12 cellular contexts compared by ENCODE assay signal in genomic region chr12:6779667-6780459, GRCh38. TPM values are rescaled to one million over a fixed set of nuclear protein-coding genes. Genes with fewer than 3 reads are reported as not detected.
A peak's percentile ranks its signal among the peaks of the same experiment; 100 is the strongest.
DNase-seq lines count a peak whose midpoint lies in the region; ATAC-seq and TF ChIP-seq lines count a peak whose summit lies in the region.
"Had no signal": no experiment of that assay in that cellular context is flagged by ENCODE, and none has a peak within 500 bp of the region (broad histone marks: within the 10 kb centered on the region; RNA-seq: fewer than 3 reads in every experiment).

No MANE protein-coding gene starts in this region.

- peak overlapping the region; percentile 39 for H3K27ac ChIP-seq in hepatocyte
- H3K27ac ChIP-seq: brain microvascular endothelial cell had no signal

- no peak overlapping the region for H3K4me3 ChIP-seq in hepatocyte
- H3K4me3 ChIP-seq: ovary had no signal

- H3K79me2 ChIP-seq in hepatocyte, result no peaks in the 10 kb centered on the region

- H3K4me2 ChIP-seq in hepatocyte, result peak overlapping the region; percentile 89

- no peaks in the 10 kb centered on the region for H3K36me3 Mint-ChIP-seq in activated naive CD4-positive, alpha-beta T cell treated with anti-CD3 and anti-CD28 coated beads, Interleukin-2, amount 10 ng/mL, durations not matched to agents 7 days and 5 days
- peaks cover 19% of the 10 kb centered on the region for H3K36me3 Mint-ChIP-seq in activated CD8-positive, alpha-beta T cell treated with anti-CD3 and anti-CD28 coated beads, Interleukin-2, amount 10 ng/mL, durations not matched to agents 7 days and 5 days (ENCODE audit: low read depth)

- POLR2A ChIA-PET in activated CD8-positive, alpha-beta T cell treated with anti-CD3 and anti-CD28 coated beads, Interleukin-2, amount 10 ng/mL, durations not matched to agents 7 days and 5 days (lab: Charles Lee), result interaction anchor here (0.6 to 2.1 kb wide), 5 partner anchors 8 to 30 kb away, joined by 4 to 12 read pairs (median 7); partner anchors contain the start of genes LAG3, MLF2 and PTMS

- H3K9me2 ChIP-seq in hepatocyte (replicated peaks; ENCODE audit: insufficient read depth), result no peaks in the 10 kb centered on the region

- no peak for ATAC-seq in activated CD8-positive, alpha-beta T cell treated with anti-CD3 and anti-CD28 coated beads, Interleukin-2, amount 10 ng/mL, durations not matched to agents 7 days and 5 days
- ATAC-seq in stimulated activated naive CD8-positive, alpha-beta T cell treated with anti-CD3 and anti-CD28 coated beads, Interleukin-15, amount 100 ng/mL, for 72 hours, result peak; percentile 42
- ATAC-seq in HG03565 (IDR thresholded peaks at IDR 0.05; ENCODE audit: unreplicated experiment), result no peak

- CTCF ChIA-PET in activated naive CD4-positive, alpha-beta T cell treated with anti-CD3 and anti-CD28 coated beads, Interleukin-2, amount 10 ng/mL, durations not matched to agents 7 days and 5 days (lab: Charles Lee), result interaction anchor here (0.6 to 9.6 kb wide), 12 partner anchors 11 to 209 kb away, joined by 3 to 63 read pairs (median 6); partner anchors contain the start of genes CD4, MLF2, PTMS and ZNF384
- CTCF ChIA-PET in activated CD8-positive, alpha-beta T cell treated with anti-CD3 and anti-CD28 coated beads, Interleukin-2, amount 10 ng/mL, durations not matched to agents 7 days and 5 days (lab: Charles Lee), result interaction anchor here (0.6 to 20.8 kb wide), 14 partner anchors 9 to 166 kb away, joined by 3 to 378 read pairs (median 4); partner anchors contain the start of genes CD4, LAG3, MLF2 and PTMS

- 84% methylated on average over 8 of the region's 8 CpGs for WGBS in hepatocyte (ENCODE audit: low lambda C conversion rate, missing lambda C conversion rate)

- peaks cover 69% of the 10 kb centered on the region for H3K4me1 Mint-ChIP-seq in activated naive CD4-positive, alpha-beta T cell treated with anti-CD3 and anti-CD28 coated beads, Interleukin-2, amount 10 ng/mL, durations not matched to agents 7 days and 5 days
- peaks cover 49% of the 10 kb centered on the region for H3K4me1 Mint-ChIP-seq in activated CD8-positive, alpha-beta T cell treated with anti-CD3 and anti-CD28 coated beads, Interleukin-2, amount 10 ng/mL, durations not matched to agents 7 days and 5 days (ENCODE audit: low read depth)
- peaks cover 91% of the 10 kb centered on the region for H3K4me1 Mint-ChIP-seq in stimulated activated naive CD8-positive, alpha-beta T cell treated with anti-CD3 and anti-CD28 coated beads, Interleukin-15, amount 100 ng/mL, for 72 hours

- peaks cover 32% of the 10 kb centered on the region for H3K4me1 ChIP-seq in hepatocyte (ENCODE audit: insufficient read depth)

- H3K4me3 Mint-ChIP-seq in activated naive CD4-positive, alpha-beta T cell treated with anti-CD3 and anti-CD28 coated beads, Interleukin-2, amount 10 ng/mL, durations not matched to agents 7 days and 5 days, result no peak overlapping the region
- H3K4me3 Mint-ChIP-seq in activated CD8-positive, alpha-beta T cell treated with anti-CD3 and anti-CD28 coated beads, Interleukin-2, amount 10 ng/mL, durations not matched to agents 7 days and 5 days, result no peak overlapping the region
- peak overlapping the region; percentile 78 to 87 for H3K4me3 Mint-ChIP-seq in stimulated activated naive CD8-positive, alpha-beta T cell treated with anti-CD3 and anti-CD28 coated beads, Interleukin-15, amount 100 ng/mL, for 72 hours

- no peaks in the 10 kb centered on the region for H3K9me3 ChIP-seq in hepatocyte (ENCODE audit: low read depth)
- H3K9me3 ChIP-seq: ovary had no signal

- H3K27me3 ChIP-seq in hepatocyte, result no peaks in the 10 kb centered on the region
- H3K27me3 ChIP-seq: brain microvascular endothelial cell, ovary had no signal

- no peaks in the 10 kb centered on the region for H3K9me3 Mint-ChIP-seq in activated naive CD4-positive, alpha-beta T cell treated with anti-CD3 and anti-CD28 coated beads, Interleukin-2, amount 10 ng/mL, durations not matched to agents 7 days and 5 days
- H3K9me3 Mint-ChIP-seq in activated CD8-positive, alpha-beta T cell treated with anti-CD3 and anti-CD28 coated beads, Interleukin-2, amount 10 ng/mL, durations not matched to agents 7 days and 5 days (ENCODE audit: insufficient read depth), result no peaks in the 10 kb centered on the region
- no peaks in the 10 kb centered on the region for H3K9me3 Mint-ChIP-seq in stimulated activated naive CD8-positive, alpha-beta T cell treated with anti-CD3 and anti-CD28 coated beads, Interleukin-15, amount 100 ng/mL, for 72 hours

- no peaks in the 10 kb centered on the region for H4K20me1 ChIP-seq in hepatocyte (ENCODE audit: insufficient read depth, poor library complexity, severe bottlenecking)

- H3K27me3 Mint-ChIP-seq in activated naive CD4-positive, alpha-beta T cell treated with anti-CD3 and anti-CD28 coated beads, Interleukin-2, amount 10 ng/mL, durations not matched to agents 7 days and 5 days, result peaks cover 41% of the 10 kb centered on the region
- H3K27me3 Mint-ChIP-seq in activated CD8-positive, alpha-beta T cell treated with anti-CD3 and anti-CD28 coated beads, Interleukin-2, amount 10 ng/mL, durations not matched to agents 7 days and 5 days (ENCODE audit: low read depth), result no peaks in the 10 kb centered on the region
- H3K27me3 Mint-ChIP-seq in stimulated activated naive CD8-positive, alpha-beta T cell treated with anti-CD3 and anti-CD28 coated beads, Interleukin-15, amount 100 ng/mL, for 72 hours, result peaks cover 12% of the 10 kb centered on the region

- H3K36me3 ChIP-seq in hepatocyte (replicated peaks; ENCODE audit: insufficient read depth, low read depth), result no peaks in the 10 kb centered on the region
- H3K36me3 ChIP-seq: brain microvascular endothelial cell, ovary had no signal

- no peak overlapping the region for H2AFZ ChIP-seq in hepatocyte

- DNase-seq in activated naive CD4-positive, alpha-beta T cell treated with anti-CD3 and anti-CD28 coated beads, Interleukin-2, amount 10 ng/mL, durations not matched to agents 7 days and 5 days, result no peak
- no peak for DNase-seq in activated naive CD4-positive, alpha-beta T cell (lab: John Stamatoyannopoulos, UW)
- no peak for DNase-seq in activated CD8-positive, alpha-beta T cell treated with anti-CD3 and anti-CD28 coated beads, Interleukin-2, amount 10 ng/mL, durations not matched to agents 7 days and 5 days
- DNase-seq in hepatocyte (ENCODE audit: low spot score) (peak; percentile 33), NCI-H1436 treated with DMSO at 0.1 percent for 48 hours (lab: John Stamatoyannopoulos, UW) (no peak)
- no peak for DNase-seq in stimulated activated naive CD8-positive, alpha-beta T cell treated with anti-CD3 and anti-CD28 coated beads, Interleukin-15, amount 100 ng/mL, for 72 hours
- DNase-seq in activated effector memory CD4-positive, alpha-beta T cell treated with Interleukin-2 at 50 U/mL for 16 hours, result no peak
- DNase-seq: brain microvascular endothelial cell, left ventricle myocardium superior, ovary had no signal

- TF ChIP-seq CTCF in hepatocyte (IDR thresholded peaks at IDR 0.05; ENCODE audit: poor library complexity), result no peak

- H3K27ac Mint-ChIP-seq in activated naive CD4-positive, alpha-beta T cell treated with anti-CD3 and anti-CD28 coated beads, Interleukin-2, amount 10 ng/mL, durations not matched to agents 7 days and 5 days, result peak overlapping the region; percentile 11
- H3K27ac Mint-ChIP-seq in activated CD8-positive, alpha-beta T cell treated with anti-CD3 and anti-CD28 coated beads, Interleukin-2, amount 10 ng/mL, durations not matched to agents 7 days and 5 days, result peak overlapping the region; percentile 62
- H3K27ac Mint-ChIP-seq in stimulated activated naive CD8-positive, alpha-beta T cell treated with anti-CD3 and anti-CD28 coated beads, Interleukin-15, amount 100 ng/mL, for 72 hours, result peak overlapping the region in 1 of 2 donors; percentile 83

RNA-seq across cellular contexts. Expression of gene LAG3, which starts 7.5 kb away (rescaled TPM):
- 10 to 100 TPM; 43.0 to 45.2 TPM for total RNA-seq in activated CD8-positive, alpha-beta T cell treated with anti-CD3 and anti-CD28 coated beads, Interleukin-2, amount 10 ng/mL, durations not matched to agents 7 days and 5 days
- 0.52 and 0.70 TPM in 2 replicates for total RNA-seq in hepatocyte
- polyA plus RNA-seq in hepatocyte, result 0.91 and 1.2 TPM in 2 replicates

RNA-seq across cellular contexts. Expression of gene CD4, which starts 9.5 kb away (rescaled TPM):
- 1 to 10 TPM in 1 of 2 experiments, under 1 TPM in 1; 0.90 to 1.6 TPM for total RNA-seq in activated CD8-positive, alpha-beta T cell treated with anti-CD3 and anti-CD28 coated beads, Interleukin-2, amount 10 ng/mL, durations not matched to agents 7 days and 5 days
- total RNA-seq in hepatocyte, result 2.4 and 2.7 TPM in 2 replicates
- polyA plus RNA-seq in hepatocyte, result 2.7 and 6.4 TPM in 2 replicates
- total RNA-seq: endothelial cell of umbilical vein had no signal
- polyA plus RNA-seq: endothelial cell of umbilical vein had no signal

RNA-seq across cellular contexts. Expression of gene PTMS, which starts 13.7 kb away (rescaled TPM):
- total RNA-seq in activated CD8-positive, alpha-beta T cell treated with anti-CD3 and anti-CD28 coated beads, Interleukin-2, amount 10 ng/mL, durations not matched to agents 7 days and 5 days, result 10 to 100 TPM; 42.9 to 47.4 TPM
- 179 and 180 TPM in 2 replicates for total RNA-seq in hepatocyte
- 282 and 315 TPM in 2 replicates for polyA plus RNA-seq in hepatocyte

RNA-seq across cellular contexts. Expression of gene MLF2, which starts 26.9 kb away (rescaled TPM):
- total RNA-seq in activated CD8-positive, alpha-beta T cell treated with anti-CD3 and anti-CD28 coated beads, Interleukin-2, amount 10 ng/mL, durations not matched to agents 7 days and 5 days, result 100 to 1,000 TPM; 109 to 113 TPM
- total RNA-seq in hepatocyte, result 210 and 241 TPM in 2 replicates
- polyA plus RNA-seq in hepatocyte, result 508 and 535 TPM in 2 replicates

RNA-seq across cellular contexts. Expression of gene GPR162, which starts 41.8 kb away (rescaled TPM):
- under 1 TPM; 0.13 to 0.34 TPM for total RNA-seq in activated CD8-positive, alpha-beta T cell treated with anti-CD3 and anti-CD28 coated beads, Interleukin-2, amount 10 ng/mL, durations not matched to agents 7 days and 5 days
- 1.2 and 2.3 TPM in 2 replicates for total RNA-seq in hepatocyte
- 2.3 and 6.2 TPM in 2 replicates for polyA plus RNA-seq in hepatocyte

Comparison
In these comparisons a context has a peak if more than half of its experiments do, and no peak if none do; other contexts are left out.
1. H3K4me3 Mint-ChIP-seq: peak in stimulated activated naive CD8-positive, alpha-beta T cell treated with anti-CD3 and anti-CD28 coated beads, Interleukin-15, amount 100 ng/mL, for 72 hours (2 of 2); none in activated naive CD4-positive, alpha-beta T cell treated with anti-CD3 and anti-CD28 coated beads, Interleukin-2, amount 10 ng/mL, durations not matched to agents 7 days and 5 days (single experiment) and activated CD8-positive, alpha-beta T cell treated with anti-CD3 and anti-CD28 coated beads, Interleukin-2, amount 10 ng/mL, durations not matched to agents 7 days and 5 days (single experiment).
2. RNA of gene LAG3, which starts 7.5 kb away (total RNA-seq): 43.0 to 45.2 TPM in activated CD8-positive, alpha-beta T cell treated with anti-CD3 and anti-CD28 coated beads, Interleukin-2, amount 10 ng/mL, durations not matched to agents 7 days and 5 days; 0.52 to 0.70 TPM in hepatocyte; every median in the first group is over 10 times any median in the second.